1 cellular context compared by ENCODE assay signal in genomic region chr6:49517919-49518318, GRCh38.
TF ChIP-seq lines count a peak whose summit lies in the region.

No MANE protein-coding gene starts in this region.

TF ChIP-seq in HepG2, 621 proteins besides CTCF, POLR2A, EP300 and RAD21 (continues in another document):
- TF ChIP-seq ARID5B (CRISPR knock-in tag; IDR thresholded peaks at IDR 0.05): peak; percentile 52; the same call in 1 of the 2 replicates
- TF ChIP-seq FOXP4 (CRISPR knock-in tag; IDR thresholded peaks at IDR 0.05): 0 out of 2 replicates have a peak, but pooled peaks have one; percentile 29
- TF ChIP-seq ZNF232 (CRISPR knock-in tag; IDR thresholded peaks at IDR 0.05; ENCODE audit: borderline replicate concordance): no peak
- TF ChIP-seq HOMEZ (CRISPR knock-in tag; IDR thresholded peaks at IDR 0.05; ENCODE audit: low read depth): peak; percentile 48; the same call in 1 of the 2 replicates
- peak; percentile 27; the same call in 1 of the 2 replicates for TF ChIP-seq POGZ (CRISPR knock-in tag; IDR thresholded peaks at IDR 0.05)
- TF ChIP-seq FOXO1 (CRISPR knock-in tag; IDR thresholded peaks at IDR 0.05): 0 out of 2 replicates have a peak, but pooled peaks have one; percentile 16
- TF ChIP-seq NCOA2 (CRISPR knock-in tag; IDR thresholded peaks at IDR 0.05): peak; percentile 67; the same call in 1 of the 2 replicates
- TF ChIP-seq PAXIP1 (CRISPR knock-in tag; conservative IDR thresholded peaks at IDR 0.05): peak; percentile 55; the same call in 1 of the 2 replicates
- TF ChIP-seq ARID3A (IDR thresholded peaks at IDR 0.05; ENCODE audit: low read depth, low read length): 0 out of 2 replicates have a peak, but pooled peaks have one; percentile 41
- TF ChIP-seq STAT6 (CRISPR knock-in tag; IDR thresholded peaks at IDR 0.05; ENCODE audit: borderline replicate concordance): no peak
- TF ChIP-seq THRA (CRISPR knock-in tag; IDR thresholded peaks at IDR 0.05; ENCODE audit: borderline replicate concordance): peak; percentile 67; the same call in 1 of the 2 replicates
- TF ChIP-seq MIXL1 (CRISPR knock-in tag; IDR thresholded peaks at IDR 0.05): peak; percentile 44; the same call in 1 of the 2 replicates
- peak; percentile 41; the same call in 1 of the 2 replicates for TF ChIP-seq RXRB (CRISPR knock-in tag; IDR thresholded peaks at IDR 0.05; ENCODE audit: borderline replicate concordance)
- peak; percentile 53; the same call in 1 of the 2 replicates for TF ChIP-seq RARA (CRISPR knock-in tag; IDR thresholded peaks at IDR 0.05)
- peak; percentile 67 for TF ChIP-seq MED1 (CRISPR knock-in tag; IDR thresholded peaks at IDR 0.05)
- TF ChIP-seq THYN1 (CRISPR knock-in tag; IDR thresholded peaks at IDR 0.05; ENCODE audit: borderline replicate concordance, low read depth): no peak
- no peak for TF ChIP-seq MTF1 (CRISPR knock-in tag; IDR thresholded peaks at IDR 0.05)
- no peak for TF ChIP-seq FOXP1 (IDR thresholded peaks at IDR 0.05)
- peak; percentile 54 for TF ChIP-seq FOXP1 (CRISPR knock-in tag; IDR thresholded peaks at IDR 0.05)
- TF ChIP-seq SALL1 (CRISPR knock-in tag; IDR thresholded peaks at IDR 0.05): peak; percentile 67
- TF ChIP-seq AFF4 (CRISPR knock-in tag; IDR thresholded peaks at IDR 0.05): no peak
- no peak for TF ChIP-seq ZNF512B (CRISPR knock-in tag; IDR thresholded peaks at IDR 0.05; ENCODE audit: borderline replicate concordance)
- TF ChIP-seq ZNF878 (CRISPR knock-in tag; IDR thresholded peaks at IDR 0.05): 0 out of 2 replicates have a peak, but pooled peaks have one; percentile 37
- peak; percentile 70 for TF ChIP-seq HNF4A (CRISPR knock-in tag; IDR thresholded peaks at IDR 0.05)
